In genomic region chr17:34412022-34412421, GRCh38 we compare ENCODE assay signal across 24 cellular contexts. TPM values are rescaled to one million over a fixed set of nuclear protein-coding genes. Genes with fewer than 3 reads are reported as not detected.
"Had no signal": no experiment of that assay in that cellular context is flagged by ENCODE, and none has a peak within 500 bp of the region (broad histone marks: within the 10 kb centered on the region; RNA-seq: fewer than 3 reads in every experiment).

No MANE protein-coding gene starts in this region.

- FAIRE-seq: RCC 7860 had no signal

- DNase-seq: Karpas-422, KG1, MV-4-11, NCI-H1048, NCI-H1105, NCI-H1436 treated with DMSO at 0.1 percent for 48 hours, NCI-H1694, NCI-H187 treated with DMSO at 0.1 percent for 48 hours, NCI-H2029 treated with DMSO at 0.1 percent for 48 hours, NCI-H2171, NCI-H226, NCI-H446, NCI-H510A, NCI-H524 treated with DMSO at 0.1 percent for 48 hours, NCI-H69, NCI-H774, Right ventricle myocardium superior, RPMI8226, SIG-M5 had no signal

- H3K4me3 ChIP-seq: SJSA1, SK-N-MC had no signal

- H3K36me3 ChIP-seq: SJSA1 had no signal

RNA-seq across cellular contexts. Expression of gene CCL1, which starts 49.0 kb away (rescaled TPM):
- total RNA-seq: HT-29, MCF 10A, Right ventricle myocardium superior, SJSA1 had no signal

RNA-seq across cellular contexts. Expression of gene CCL13, which starts 55.7 kb away (rescaled TPM):
- total RNA-seq: HT-29, MCF 10A, SJSA1 had no signal
